In genomic region chr7:20786779-20787651, GRCh38 we compare ENCODE assay signal across 9 cellular contexts. TPM values are rescaled to one million over a fixed set of nuclear protein-coding genes. Genes with fewer than 3 reads are reported as not detected.
DNase-seq lines count a peak whose midpoint lies in the region; ATAC-seq, FAIRE-seq and TF ChIP-seq lines count a peak whose summit lies in the region.
"Had no signal": no experiment of that assay in that cellular context is flagged by ENCODE, and none has a peak within 500 bp of the region (broad histone marks: within the 10 kb centered on the region; RNA-seq: fewer than 3 reads in every experiment).

SP8 (minus strand) TSS chr7:20786886; CDS start chr7:20786798, 88 bp downstream.

- no peaks in the 10 kb centered on the region for H4K20me1 ChIP-seq in endothelial cell of umbilical vein (replicated peaks; ENCODE audit: control insufficient read depth, extremely low read depth, insufficient read depth, low read length)

- H3K9me1 ChIP-seq in endothelial cell of umbilical vein (replicated peaks; ENCODE audit: control insufficient read depth, extremely low read depth, insufficient read depth, low read length), result no peaks in the 10 kb centered on the region

- intact Hi-C loops in Caco-2 (cut with micrococcal nuclease; ENCODE audit: unreplicated experiment) (loop anchor here (1.0 to 5.0 kb wide), 4 partner anchors 10 to 640 kb away; partner anchors contain the start of gene SP4), endothelial cell of umbilical vein (cut with micrococcal nuclease) (loop anchor here (1.0 to 10.0 kb wide), 5 partner anchors 9 to 1718 kb away; partner anchors contain the start of genes CDCA7L and STEAP1B)

- H3K36me3 ChIP-seq in Caco-2 (ENCODE audit: control insufficient read depth, insufficient read depth, low read length), result no peaks in the 10 kb centered on the region
- no peaks in the 10 kb centered on the region for H3K36me3 ChIP-seq in endothelial cell of umbilical vein (ENCODE audit: control insufficient read depth in 2 of 2, extremely low read depth in 1 of 2, insufficient read depth in 2 of 2, low read length in 2 of 2)
- no peaks in the 10 kb centered on the region for H3K36me3 ChIP-seq in neuron (ENCODE audit: insufficient read depth, low read length)

- H3K9ac ChIP-seq in endothelial cell of umbilical vein (replicated peaks; ENCODE audit: extremely low read depth, insufficient read depth, low read length), result peak within 1 kb of the TSS; percentile 0

- H3K27me3 ChIP-seq in Caco-2 (replicated peaks; ENCODE audit: control insufficient read depth, insufficient read depth, low read length) (no peaks in the 10 kb centered on the region; the same call in 1 of the 2 replicates), endothelial cell of umbilical vein (ENCODE audit: control insufficient read depth in 2 of 2, insufficient read depth in 2 of 2, low read length in 2 of 2) (peaks cover 74 to 97% of the 10 kb centered on the region in 2 experiments), neuron (ENCODE audit: insufficient read depth, low read length) (peaks cover 81% of the 10 kb centered on the region)

- no TSS peak for BruUV-seq in Caco-2 (replicated peaks; lab: Mats Ljungman, UMichigan)
- BruUV-seq in endothelial cell of umbilical vein (replicated peaks; lab: Mats Ljungman, UMichigan), result no TSS peak

- dilution Hi-C loops in endothelial cell of umbilical vein (cut with MboI; ENCODE audit: extremely low pct_ligation_motif_present, low sequenced_read_pairs), result no loop called here

- peak within 1 kb of the TSS; percentile 81 for H3K4me2 ChIP-seq in endothelial cell of umbilical vein (ENCODE audit: insufficient read depth, low read length)

- TF ChIP-seq CTCF in Caco-2 (IDR thresholded peaks at IDR 0.05; ENCODE audit: insufficient read depth in 1 of 2, low read depth in 1 of 2, low read length in 1 of 2, severe bottlenecking in 1 of 2, unreplicated experiment in 1 of 2), result no peak
- TF ChIP-seq CTCF in endothelial cell of umbilical vein (IDR thresholded peaks at IDR 0.05; ENCODE audit: extremely low read depth in 1 of 2, insufficient read depth in 1 of 2, low read depth in 1 of 2, low read length in 2 of 2), result no peak

- peaks cover 29% of the 10 kb centered on the region for H3K4me1 Mint-ChIP-seq in Caco-2 (ENCODE audit: low read depth, unreplicated experiment)

- POLR2A ChIA-PET in Caco-2 (lab: Charles Lee) (interaction anchor here (0.6 to 2.4 kb wide), 7 partner anchors 11 to 661 kb away, joined by 3 to 17 read pairs (median 5); no protein-coding TSS in a partner anchor), endothelial cell of umbilical vein (lab: Charles Lee) (no interaction called here)

- no peaks in the 10 kb centered on the region for H3K9me3 ChIP-seq in Caco-2
- no peaks in the 10 kb centered on the region for H3K9me3 ChIP-seq in endothelial cell of umbilical vein (replicated peaks; ENCODE audit: control insufficient read depth, insufficient read depth, low read length)
- no peaks in the 10 kb centered on the region for H3K9me3 ChIP-seq in neuron (ENCODE audit: low read length)

- peak within 1 kb of the TSS; percentile 66 for H3K27ac Mint-ChIP-seq in Caco-2 (ENCODE audit: unreplicated experiment)

- ATAC-seq in GM21737 (IDR thresholded peaks at IDR 0.05; ENCODE audit: unreplicated experiment) (no peak), HG02970 (IDR thresholded peaks at IDR 0.05; ENCODE audit: low FRiP score, unreplicated experiment) (no peak)

- no peak for FAIRE-seq in endothelial cell of umbilical vein (lab: Jason Lieb, UNC)

- peak; percentile 86 to 90 for DNase-seq in Caco-2
- DNase-seq in HuH-7 (ENCODE audit: low spot score), result peak; percentile 93
- DNase-seq in SK-N-DZ (ENCODE audit: low spot score), result peak; percentile 42
- peak; percentile 51 for DNase-seq in endothelial cell of umbilical vein (ENCODE audit: low read depth, low spot score)
- no peak for DNase-seq in GF-D8 (lab: John Stamatoyannopoulos, UW)

- H3K9me3 Mint-ChIP-seq in Caco-2 (ENCODE audit: unreplicated experiment), result no peaks in the 10 kb centered on the region

- H3K79me2 ChIP-seq in endothelial cell of umbilical vein (ENCODE audit: control insufficient read depth, insufficient read depth, low read length), result no peaks in the 10 kb centered on the region

- peaks cover 6% of the 10 kb centered on the region for H3K27me3 Mint-ChIP-seq in Caco-2 (ENCODE audit: insufficient read depth, unreplicated experiment)

- H3K4me1 ChIP-seq in Caco-2, result peaks cover 10% of the 10 kb centered on the region
- H3K4me1 ChIP-seq in endothelial cell of umbilical vein (ENCODE audit: control insufficient read depth, extremely low read depth, insufficient read depth, low read length), result peaks cover 19% of the 10 kb centered on the region
- H3K4me1 ChIP-seq in neuron (ENCODE audit: insufficient read depth, low read length), result peaks cover 21% of the 10 kb centered on the region

- CTCF ChIA-PET in Caco-2 (lab: Charles Lee) (interaction anchor here (0.6 to 2.5 kb wide), 6 partner anchors 9 to 713 kb away, joined by 3 to 9 read pairs (median 3); no protein-coding TSS in a partner anchor), endothelial cell of umbilical vein (lab: Charles Lee) (interaction anchor here (0.8 kb wide), 1 partner anchor 467 kb away, joined by 3 read pairs; no protein-coding TSS in a partner anchor)

- H3K36me3 Mint-ChIP-seq in Caco-2 (ENCODE audit: insufficient read depth, unreplicated experiment), result peaks cover 19% of the 10 kb centered on the region

- peak within 1 kb of the TSS; percentile 84 for H3K4me3 ChIP-seq in Caco-2 (ENCODE audit: low read depth, low read length)
- H3K4me3 ChIP-seq in endothelial cell of umbilical vein (replicated peaks in 1 of 3; ENCODE audit: insufficient read depth in 1 of 3, low read depth in 1 of 3, low read length in 3 of 3), result peak within 1 kb of the TSS; percentile 23 to 66 (median 38)
- H3K4me3 ChIP-seq in neuron (ENCODE audit: low read length), result peak within 1 kb of the TSS; percentile 64

- H3K4me3 Mint-ChIP-seq in Caco-2 (ENCODE audit: unreplicated experiment), result peak within 1 kb of the TSS; percentile 92

- no peak within 1 kb of the TSS for H3K27ac ChIP-seq in endothelial cell of umbilical vein (ENCODE audit: insufficient read depth, low read depth, low read length)

- TF ChIP-seq POLR2A in endothelial cell of umbilical vein (IDR thresholded peaks at IDR 0.05; ENCODE audit: low read depth, low read length), result no peak

- H2AFZ ChIP-seq in endothelial cell of umbilical vein (ENCODE audit: low read depth, low read length), result peak within 1 kb of the TSS; percentile 65
- H2AFZ ChIP-seq in neuron (ENCODE audit: low read depth, low read length), result peak within 1 kb of the TSS; percentile 33

TF ChIP-seq in endothelial cell of umbilical vein, 7 proteins besides CTCF, POLR2A, EP300 and RAD21:
- peak; percentile 80 for TF ChIP-seq EZH2 (IDR thresholded peaks at IDR 0.05; ENCODE audit: borderline replicate concordance, low read depth, low read length, severe bottlenecking)
- TF ChIP-seq JUN (IDR thresholded peaks at IDR 0.05; ENCODE audit: borderline replicate concordance, insufficient read depth, insufficient read length, low read depth), result no peak

RNA-seq across cellular contexts. Expression of gene SP8, which starts in this region (rescaled TPM):
- total RNA-seq in Caco-2 (2022) (13.2 and 13.3 TPM in 2 replicates), endothelial cell of umbilical vein (0.38 and 2.5 TPM in 2 replicates)
- polyA plus RNA-seq in SK-N-DZ (2014; cell fraction: cytosol; rRNA removed), result not detected in 2 replicates
- not detected in 2 replicates for polyA plus RNA-seq in SK-N-DZ (2014; cell fraction: nucleus; rRNA removed)
- 0.92 and 1.1 TPM in 2 replicates for polyA plus RNA-seq in endothelial cell of umbilical vein
- 0.36 and 0.47 TPM in 2 replicates for polyA plus RNA-seq in endothelial cell of umbilical vein (2011; cell fraction: cytosol; rRNA removed)
- polyA plus RNA-seq in endothelial cell of umbilical vein (2011; cell fraction: nucleus; rRNA removed), result 0.41 and 0.54 TPM in 2 replicates
- polyA plus RNA-seq in endothelial cell of umbilical vein (2012), result 0.15 TPM in 1 of 2 replicates, not detected in the other
- 0.68 and 0.96 TPM in 2 replicates for polyA minus RNA-seq in endothelial cell of umbilical vein
- not detected for polyA minus RNA-seq in endothelial cell of umbilical vein (2011; cell fraction: cytosol; rRNA and poly(A)+ RNA removed)
- polyA minus RNA-seq in endothelial cell of umbilical vein (2011; cell fraction: nucleus; rRNA and poly(A)+ RNA removed), result 0.38 and 0.72 TPM in 2 replicates
- total RNA-seq: liver had no signal
- polyA plus RNA-seq: liver had no signal
